ENCODE assay signal across 14 cellular contexts in genomic region chr14:28542040-28542439, GRCh38.
DNase-seq lines count a peak whose midpoint lies in the region; ATAC-seq, FAIRE-seq and TF ChIP-seq lines count a peak whose summit lies in the region.
"Had no signal": no experiment of that assay in that cellular context is flagged by ENCODE, and none has a peak within 500 bp of the region (broad histone marks: within the 10 kb centered on the region; RNA-seq: fewer than 3 reads in every experiment).

No MANE protein-coding gene starts in this region.

- TF ChIP-seq CTCF in PC-3 (conservative IDR thresholded peaks at IDR 0.05; ENCODE audit: low read depth, low read length) (no peak), astrocyte (IDR thresholded peaks at IDR 0.05; ENCODE audit: insufficient read depth, low read depth, low read length) (no peak)

- H3K4me1 Mint-ChIP-seq in astrocyte (ENCODE audit: low read depth, unreplicated experiment): no peaks in the 10 kb centered on the region
- H3K4me1 Mint-ChIP-seq: CD4-positive, alpha-beta memory T cell had no signal

- H3K9me3 Mint-ChIP-seq in astrocyte (ENCODE audit: unreplicated experiment): peaks cover 14% of the 10 kb centered on the region

- H3K9ac ChIP-seq in PC-3 (ENCODE audit: low read length) (no peak overlapping the region), astrocyte (ENCODE audit: low read length) (no peak overlapping the region)

- H3K9me3 ChIP-seq in PC-3 (ENCODE audit: low read length) (no peaks in the 10 kb centered on the region), astrocyte (ENCODE audit: insufficient read depth, low read depth, low read length) (no peaks in the 10 kb centered on the region)
- H3K9me3 ChIP-seq: BE2C, SJCRH30 had no signal

- H3K4me3 Mint-ChIP-seq in astrocyte (ENCODE audit: unreplicated experiment): no peak overlapping the region
- H3K4me3 Mint-ChIP-seq: CD4-positive, alpha-beta memory T cell had no signal

- no peaks in the 10 kb centered on the region for H3K9me2 ChIP-seq in PC-3 (replicated peaks; ENCODE audit: low read length)

- H3K36me3 Mint-ChIP-seq in astrocyte (ENCODE audit: low read depth, unreplicated experiment): no peaks in the 10 kb centered on the region
- H3K36me3 Mint-ChIP-seq: CD4-positive, alpha-beta memory T cell had no signal

- CTCF ChIA-PET in PC-3 (lab: Charles Lee): no interaction called here

- H3K4me3 ChIP-seq in PC-3 (ENCODE audit: low read length): no peak overlapping the region
- no peak overlapping the region for H3K4me3 ChIP-seq in astrocyte (ENCODE audit: insufficient read depth, low read depth, low read length)
- H3K4me3 ChIP-seq: SJCRH30 had no signal

- H3K4me1 ChIP-seq in PC-3 (ENCODE audit: insufficient read depth, low read length) (no peaks in the 10 kb centered on the region), astrocyte (ENCODE audit: insufficient read depth, low read length) (no peaks in the 10 kb centered on the region)
- H3K4me1 ChIP-seq: BE2C, SJCRH30 had no signal

- H2AFZ ChIP-seq in PC-3 (ENCODE audit: low read length) (no peak overlapping the region), astrocyte (ENCODE audit: low read depth, low read length) (no peak overlapping the region)

- intact Hi-C loops in PC-3 (cut with micrococcal nuclease): no loop called here

- H4K20me1 ChIP-seq in PC-3 (ENCODE audit: low read length) (no peaks in the 10 kb centered on the region), astrocyte (ENCODE audit: insufficient read depth, low read length) (no peaks in the 10 kb centered on the region)

- no peaks in the 10 kb centered on the region for H3F3A ChIP-seq in PC-3 (ENCODE audit: low read length, unreplicated experiment)

- no peaks in the 10 kb centered on the region for H3K27me3 Mint-ChIP-seq in astrocyte (ENCODE audit: low read depth, unreplicated experiment)
- H3K27me3 Mint-ChIP-seq: CD4-positive, alpha-beta memory T cell had no signal

- H3K27me3 ChIP-seq in PC-3 (ENCODE audit: low read length) (no peaks in the 10 kb centered on the region), astrocyte (ENCODE audit: insufficient read depth, low read length) (no peaks in the 10 kb centered on the region)
- H3K27me3 ChIP-seq: BE2C, SJCRH30 had no signal

- H3K36me3 ChIP-seq in PC-3 (ENCODE audit: low read depth, low read length): no peaks in the 10 kb centered on the region
- no peaks in the 10 kb centered on the region for H3K36me3 ChIP-seq in astrocyte (ENCODE audit: insufficient read depth, low read length)
- H3K36me3 ChIP-seq: BE2C, SJCRH30 had no signal

- DNase-seq in PC-3 (peak; percentile 14), astrocyte (ENCODE audit: low read depth) (peak; percentile 22), fibroblast of gingiva (ENCODE audit: low read depth) (peak; percentile 77), myocyte (ENCODE audit: low read depth) (peak; percentile 9), DMS79 treated with DMSO at 0.1 percent for 48 hours (lab: John Stamatoyannopoulos, UW) (no peak), H54 (ENCODE audit: insufficient read length, low spot score) (no peak)
- DNase-seq: BE2C; CD4-positive, alpha-beta memory T cell; MV-4-11; NCI-H1417 treated with DMSO at 0.1 percent for 48 hours; NCI-H2029 treated with DMSO at 0.1 percent for 48 hours; NCI-H524; SJCRH30 had no signal

- H3K27ac ChIP-seq in PC-3 (ENCODE audit: low read length) (no peak overlapping the region), astrocyte (ENCODE audit: low read depth, low read length) (no peak overlapping the region)
- H3K27ac ChIP-seq: SJCRH30 had no signal

- FAIRE-seq in astrocyte (lab: Jason Lieb, UNC) (no peak), H54 (lab: Jason Lieb, UNC) (no peak)

- no peaks in the 10 kb centered on the region for H3K79me2 ChIP-seq in PC-3 (ENCODE audit: low read length)
- H3K79me2 ChIP-seq in astrocyte (ENCODE audit: insufficient read depth, low read length): no peaks in the 10 kb centered on the region

- POLR2A ChIA-PET in PC-3 (lab: Charles Lee; ENCODE audit: unreplicated experiment): no interaction called here

- TF ChIP-seq POLR2A in GM18505 (IDR thresholded peaks at IDR 0.05; ENCODE audit: borderline replicate concordance, extremely low read depth, insufficient read depth, insufficient read length) (no peak), H54 (IDR thresholded peaks at IDR 0.05; ENCODE audit: low read depth, low read length) (no peak)

- ATAC-seq in PC-3 (no peak), GM18505 (IDR thresholded peaks at IDR 0.05; ENCODE audit: unreplicated experiment) (no peak)

- H3K27ac Mint-ChIP-seq in astrocyte (ENCODE audit: unreplicated experiment): no peak overlapping the region
- H3K27ac Mint-ChIP-seq: CD4-positive, alpha-beta memory T cell had no signal

- no TSS peak for BruUV-seq in PC-3 (replicated peaks; lab: Mats Ljungman, UMichigan)

- H3K4me2 ChIP-seq in PC-3 (ENCODE audit: low read length) (no peak overlapping the region), astrocyte (ENCODE audit: low read length) (no peak overlapping the region)

Comparison
In these comparisons a context has a peak if more than half of its experiments do, and no peak if none do; other contexts are left out.
1. DNase-seq: peak in PC-3 (single experiment), astrocyte (single experiment), fibroblast of gingiva (single experiment) and myocyte (single experiment); none in DMS79 treated with DMSO at 0.1 percent for 48 hours (single experiment) and H54 (single experiment).